ENCODE assay signal across 9 cellular contexts in the genomic region with DNA sequence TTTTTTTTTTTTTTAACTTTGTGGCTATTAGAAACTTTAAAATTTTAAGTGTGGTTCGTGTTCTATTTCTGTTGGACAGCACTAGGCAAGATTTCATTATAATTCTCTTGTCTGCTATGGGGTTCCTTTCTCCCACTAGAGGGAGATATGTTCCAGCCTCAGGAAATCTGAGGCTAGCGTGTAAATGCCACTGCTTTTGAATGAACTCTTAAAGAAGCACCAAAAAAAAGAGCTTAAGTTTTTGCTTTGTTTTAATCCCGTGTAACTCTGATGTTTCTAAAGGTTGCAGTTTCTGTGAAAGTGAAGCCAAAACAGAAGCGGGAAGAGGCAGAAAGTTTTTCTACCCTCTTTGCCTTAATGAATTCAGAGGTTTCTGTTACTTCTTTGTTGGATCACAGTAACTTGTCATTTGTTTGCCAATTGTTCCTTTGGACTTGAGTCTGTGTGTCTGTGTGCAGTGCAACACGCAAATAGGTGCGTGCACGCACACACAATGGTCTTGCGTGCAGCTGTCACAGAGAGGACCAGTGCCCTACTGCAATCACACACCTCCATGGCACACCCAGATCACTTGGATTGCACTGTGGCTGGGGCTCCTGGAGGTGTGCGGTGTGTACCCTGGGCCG. TPM values are rescaled to one million over a fixed set of nuclear protein-coding genes. Genes with fewer than 3 reads are reported as not detected.
DNase-seq lines count a peak whose midpoint lies in the region; ATAC-seq and TF ChIP-seq lines count a peak whose summit lies in the region.
"Had no signal": no experiment of that assay in that cellular context is flagged by ENCODE, and none has a peak within 500 bp of the region (broad histone marks: within the 10 kb centered on the region; RNA-seq: fewer than 3 reads in every experiment).

No MANE protein-coding gene starts in this region.

- H3K36me3 Mint-ChIP-seq in central memory CD8-positive, alpha-beta T cell (ENCODE audit: insufficient read depth), result peaks cover 5% of the 10 kb centered on the region

- intact Hi-C loops in lower lobe of right lung (cut with DNase I), result no loop called here

- no peak overlapping the region for H3K4me3 ChIP-seq in lower lobe of right lung

- H3K27ac ChIP-seq in lower lobe of right lung, result no peak overlapping the region
- H3K27ac ChIP-seq: neutrophil had no signal

- H3K4me1 Mint-ChIP-seq in central memory CD8-positive, alpha-beta T cell, result no peaks in the 10 kb centered on the region

- DNase-seq in DMS53 (lab: John Stamatoyannopoulos, UW), result peak; percentile 69
- peak; percentile 59 for DNase-seq in NCI-H2227 treated with DMSO at 0.1 percent for 48 hours (lab: John Stamatoyannopoulos, UW)
- no peak for DNase-seq in central memory CD8-positive, alpha-beta T cell (ENCODE audit: low spot score in 2 of 2)
- DNase-seq in lower lobe of right lung, result no peak
- DNase-seq in cortex of kidney (lab: John Stamatoyannopoulos, UW), result no peak
- no peak for DNase-seq in GDM1 (lab: John Stamatoyannopoulos, UW)
- DNase-seq in effector CD4-positive, alpha-beta T cell, result no peak

- H3K9me3 ChIP-seq in lower lobe of right lung, result no peaks in the 10 kb centered on the region
- H3K9me3 ChIP-seq: neutrophil had no signal

- H3K9me3 Mint-ChIP-seq in central memory CD8-positive, alpha-beta T cell, result no peaks in the 10 kb centered on the region

- ATAC-seq in GM21619 (IDR thresholded peaks at IDR 0.05; ENCODE audit: unreplicated experiment) (peak; percentile 76), lower lobe of right lung (peak in 1 of 2 donors; percentile 59)
- ATAC-seq in central memory CD8-positive, alpha-beta T cell (replicated peaks; ENCODE audit: extremely low read depth, poor library complexity, severe bottlenecking), result peak; percentile 64

- peak; percentile 64 for TF ChIP-seq CTCF in lower lobe of right lung (IDR thresholded peaks at IDR 0.05)

- H3K36me3 ChIP-seq in lower lobe of right lung, result no peaks in the 10 kb centered on the region
- H3K36me3 ChIP-seq: neutrophil had no signal

- H3K27ac Mint-ChIP-seq in central memory CD8-positive, alpha-beta T cell (ENCODE audit: low read depth), result no peak overlapping the region

- H3K27me3 ChIP-seq in lower lobe of right lung (ENCODE audit: low read depth), result no peaks in the 10 kb centered on the region
- H3K27me3 ChIP-seq: neutrophil had no signal

- H3K4me3 Mint-ChIP-seq in central memory CD8-positive, alpha-beta T cell, result no peak overlapping the region

- peaks cover 6% of the 10 kb centered on the region for H3K4me1 ChIP-seq in lower lobe of right lung

- no peaks in the 10 kb centered on the region for H3K27me3 Mint-ChIP-seq in central memory CD8-positive, alpha-beta T cell

RNA-seq across cellular contexts. Expression of a gene that starts 32.3 kb away (rescaled TPM):
- total RNA-seq in lower lobe of right lung, result 5.3 TPM

Comparison
In these comparisons a context has a peak if more than half of its experiments do, and no peak if none do; other contexts are left out.
1. DNase-seq: peak in DMS53 (single experiment) and NCI-H2227 treated with DMSO at 0.1 percent for 48 hours (single experiment); none in central memory CD8-positive, alpha-beta T cell (0 of 2), lower lobe of right lung (single experiment), cortex of kidney (single experiment), GDM1 (single experiment) and effector CD4-positive, alpha-beta T cell (single experiment).